In the genomic region with DNA sequence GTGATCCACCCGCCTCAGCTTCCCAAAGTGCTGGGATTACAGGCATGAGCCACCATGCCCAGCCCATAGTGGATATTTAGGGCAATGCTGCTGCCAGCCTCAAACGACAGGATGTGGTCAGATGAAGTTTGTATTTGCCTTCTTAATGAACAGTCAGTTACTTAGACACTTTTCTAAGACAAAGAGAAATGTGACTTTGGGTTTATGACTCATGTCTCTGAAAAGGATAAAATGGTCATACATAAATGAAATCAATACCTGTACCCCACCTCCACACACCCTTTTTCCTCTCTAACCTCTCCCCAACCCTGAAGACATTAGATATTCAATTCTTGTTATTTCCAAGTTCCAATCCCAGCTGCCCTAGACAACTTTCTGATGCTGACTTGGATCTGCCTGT, we compare ENCODE assay signal across 23 cellular contexts.
DNase-seq lines count a peak whose midpoint lies in the region; ATAC-seq and TF ChIP-seq lines count a peak whose summit lies in the region.
"Had no signal": no experiment of that assay in that cellular context is flagged by ENCODE, and none has a peak within 500 bp of the region (broad histone marks: within the 10 kb centered on the region; RNA-seq: fewer than 3 reads in every experiment).

No MANE protein-coding gene starts in this region.

- 74 to 81% (median 78%) methylated on average over 2 of the region's 2 CpGs for WGBS in heart left ventricle, 4 donors

- intact Hi-C loops in heart left ventricle (cut with DNase I) (loop anchor here in 1 of 10 donors (10.0 kb wide), 1 partner anchor 264 kb away; no protein-coding TSS in a partner anchor), posterior cingulate gyrus (cut with DNase I) (no loop called here)

- ATAC-seq in heart left ventricle: no peak
- ATAC-seq in GM19452 (IDR thresholded peaks at IDR 0.05; ENCODE audit: unreplicated experiment): no peak
- ATAC-seq: naive thymus-derived CD4-positive, alpha-beta T cell; T-helper 17 cell; WTC11 had no signal

- TF ChIP-seq CTCF in heart left ventricle (IDR thresholded peaks at IDR 0.05): no peak

- no peak for TF ChIP-seq POLR2A in heart left ventricle (IDR thresholded peaks at IDR 0.05)

- DNase-seq in NOMO-1 treated with DMSO at 0.1 percent for 48 hours (lab: John Stamatoyannopoulos, UW; ENCODE audit: unreplicated experiment) (peak; percentile 13), NOMO-1 (lab: John Stamatoyannopoulos, UW; ENCODE audit: unreplicated experiment in 2 of 2) (no peak), ELR (ENCODE audit: low read depth) (peak; percentile 29), MV-4-11 (lab: John Stamatoyannopoulos, UW) (peak; percentile 80), kidney tubule cell (ENCODE audit: low spot score) (peak; percentile 56), heart left ventricle (no peak), posterior cingulate gyrus (no peak)
- DNase-seq: 8988T; activated CD4-positive, alpha-beta memory T cell treated with anti-CD3 and anti-CD28 coated beads, Interleukin-2, amount 10 ng/mL, durations not matched to agents 7 days and 5 days; C1 segment of cervical spinal cord; DMS 273 treated with DMSO at 0.1 percent for 48 hours; erythroblast; naive thymus-derived CD4-positive, alpha-beta T cell; NCI-H1417; NCI-H526 treated with DMSO at 0.1 percent for 48 hours; T-helper 17 cell; trophoblast cell had no signal

- no peak overlapping the region for H3K27ac ChIP-seq in heart left ventricle
- H3K27ac ChIP-seq: ascending aorta, KMS-11, parathyroid adenoma, SJSA1 had no signal

- H3K4me1 ChIP-seq in heart left ventricle: peaks cover 0 to 5% (median 2%) of the 10 kb centered on the region in 12 donors
- H3K4me1 ChIP-seq: ascending aorta, SJSA1 had no signal

- no peak overlapping the region for H3K4me3 ChIP-seq in heart left ventricle
- H3K4me3 ChIP-seq: ascending aorta, SJSA1 had no signal

- peaks cover 0 to 19% (median 7%) of the 10 kb centered on the region in 9 donors for H3K27me3 ChIP-seq in heart left ventricle
- H3K27me3 ChIP-seq: ascending aorta had no signal

- no peaks in the 10 kb centered on the region for H3K36me3 ChIP-seq in heart left ventricle
- H3K36me3 ChIP-seq: ascending aorta, SJSA1 had no signal

- peaks cover 0 to 31% (median 20%) of the 10 kb centered on the region in 12 donors for H3K9me3 ChIP-seq in heart left ventricle

Comparison
In these comparisons a context has a peak if more than half of its experiments do, and no peak if none do; other contexts are left out.
1. DNase-seq: peak in NOMO-1 treated with DMSO at 0.1 percent for 48 hours (single experiment), ELR (single experiment), MV-4-11 (single experiment) and kidney tubule cell (single experiment); none in NOMO-1 (0 of 2), heart left ventricle (0 of 5) and posterior cingulate gyrus (0 of 10).